In the genomic region with DNA sequence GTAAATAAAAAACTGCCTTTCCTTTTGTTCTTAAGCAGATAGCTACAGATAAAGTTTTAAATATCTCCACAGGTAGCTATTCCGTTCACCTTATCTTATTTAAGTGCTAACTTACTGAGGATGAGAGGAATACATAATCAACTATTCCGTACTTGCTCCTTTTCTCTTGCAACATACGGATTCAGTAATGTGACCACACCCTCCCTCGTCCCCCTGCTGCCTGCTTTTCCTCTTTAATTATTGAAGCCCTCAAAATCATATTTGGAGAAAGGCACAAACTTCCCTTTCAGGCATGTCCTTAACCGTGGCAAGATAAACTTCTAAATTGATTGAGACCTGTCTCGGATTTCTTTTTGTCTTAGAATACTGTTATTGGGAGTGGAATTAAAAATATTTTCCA, we compare ENCODE assay signal across 18 cellular contexts.
"Had no signal": no experiment of that assay in that cellular context is flagged by ENCODE, and none has a peak within 500 bp of the region (broad histone marks: within the 10 kb centered on the region; RNA-seq: fewer than 3 reads in every experiment).

No MANE protein-coding gene starts in this region.

- ATAC-seq: activated CD4-positive, alpha-beta T cell treated with anti-CD3 and anti-CD28 coated beads for 36 hours; naive thymus-derived CD8-positive, alpha-beta T cell; pancreas; right lobe of liver; stimulated activated memory B cell treated with anti-CD40 and anti-IgM and Interleukin-4, amounts not matched to agents 10 μg/mL and 1 μg/mL and 100 μg/mL, for 72 hours had no signal

- DNase-seq: activated CD4-positive, alpha-beta T cell treated with anti-CD3 and anti-CD28 coated beads for 36 hours; activated CD4-positive, alpha-beta T cell treated with anti-CD3 and anti-CD28 coated beads, Interleukin-2, amount 50 U/mL, for 48 hours; amniotic stem cell; glutamatergic neuron; hypothalamus; naive thymus-derived CD8-positive, alpha-beta T cell; pancreas; right lobe of liver; small intestine; stimulated activated CD4-positive, alpha-beta T cell treated with anti-CD3 and anti-CD28 coated beads, Interleukin-4, amount 100 ng/mL, for 4 hours; thyroid gland; WERI-Rb-1 had no signal

- H3K27me3 Mint-ChIP-seq: activated CD4-positive, alpha-beta T cell treated with anti-CD3 and anti-CD28 coated beads for 36 hours; activated naive CD8-positive, alpha-beta T cell; naive thymus-derived CD8-positive, alpha-beta T cell; stimulated activated memory B cell treated with anti-CD40 and anti-IgM and Interleukin-4, amounts not matched to agents 10 μg/mL and 1 μg/mL and 100 μg/mL, for 72 hours had no signal

- H3K9me3 Mint-ChIP-seq: activated T-helper 1 cell treated with anti-CD3 and anti-CD28 coated beads, Interleukin-12 subunit alpha, Interleukin-12 subunit beta, Interleukin-2, Interleukin-4 antibody, amounts not matched to agents 30 ng/mL and 10 ng/mL and 1 ng/mL, durations not matched to agents 14 hours and 24 hours and 36 hours; T-helper 1 cell treated with Interleukin-12 subunit alpha and Interleukin-12 subunit beta and Interleukin-4 antibody, amounts not matched to agents 30 μg/mL and 1 μg/mL, for 36 hours had no signal

- H3K9me3 ChIP-seq: neutrophil, pancreas, right lobe of liver, thyroid gland had no signal

- H3K27ac ChIP-seq: epithelial cell of prostate, neutrophil, pancreas, right lobe of liver, thyroid gland, WERI-Rb-1 had no signal

- H3K4me1 ChIP-seq: pancreas, right lobe of liver, thyroid gland had no signal

- H3K27ac Mint-ChIP-seq: activated CD4-positive, alpha-beta T cell treated with anti-CD3 and anti-CD28 coated beads for 36 hours; activated naive CD8-positive, alpha-beta T cell; activated T-helper 1 cell treated with anti-CD3 and anti-CD28 coated beads, Interleukin-12 subunit alpha, Interleukin-12 subunit beta, Interleukin-2, Interleukin-4 antibody, amounts not matched to agents 30 ng/mL and 10 ng/mL and 1 ng/mL, durations not matched to agents 14 hours and 24 hours and 36 hours; stimulated activated memory B cell treated with anti-CD40 and anti-IgM and Interleukin-4, amounts not matched to agents 10 μg/mL and 1 μg/mL and 100 μg/mL, for 72 hours; T-helper 1 cell treated with Interleukin-12 subunit alpha and Interleukin-12 subunit beta and Interleukin-4 antibody, amounts not matched to agents 30 μg/mL and 1 μg/mL, for 36 hours had no signal

- FAIRE-seq: pancreas, small intestine had no signal

- H3K4me3 ChIP-seq: pancreas, right lobe of liver, thyroid gland had no signal

- H3K4me3 Mint-ChIP-seq: activated CD4-positive, alpha-beta T cell treated with anti-CD3 and anti-CD28 coated beads for 36 hours; activated naive CD8-positive, alpha-beta T cell; activated T-helper 1 cell treated with anti-CD3 and anti-CD28 coated beads, Interleukin-12 subunit alpha, Interleukin-12 subunit beta, Interleukin-2, Interleukin-4 antibody, amounts not matched to agents 30 ng/mL and 10 ng/mL and 1 ng/mL, durations not matched to agents 14 hours and 24 hours and 36 hours; naive thymus-derived CD8-positive, alpha-beta T cell; stimulated activated memory B cell treated with anti-CD40 and anti-IgM and Interleukin-4, amounts not matched to agents 10 μg/mL and 1 μg/mL and 100 μg/mL, for 72 hours; T-helper 1 cell treated with Interleukin-12 subunit alpha and Interleukin-12 subunit beta and Interleukin-4 antibody, amounts not matched to agents 30 μg/mL and 1 μg/mL, for 36 hours had no signal

- H3K27me3 ChIP-seq: neutrophil, pancreas, right lobe of liver, thyroid gland had no signal
